Comparison of ENCODE assay signal across 1 cellular context in genomic region chr3:127408022-127408683, GRCh38.
TF ChIP-seq lines count a peak whose summit lies in the region.

No MANE protein-coding gene starts in this region.

TF ChIP-seq in H1, 55 proteins besides CTCF, POLR2A, EP300 and RAD21:
- no peak for TF ChIP-seq SP4 (IDR thresholded peaks at IDR 0.05; ENCODE audit: low read length)
